Comparison of ENCODE assay signal across 2 cellular contexts in genomic region chr16:57912529-57913260, GRCh38.
TF ChIP-seq lines count a peak whose summit lies in the region.

No MANE protein-coding gene starts in this region.

TF ChIP-seq in IMR-90, 13 proteins besides CTCF, POLR2A, EP300 and RAD21:
- TF ChIP-seq ELK1 (IDR thresholded peaks at IDR 0.05; ENCODE audit: borderline replicate concordance, low read depth, low read length) (no peak), MAFK (IDR thresholded peaks at IDR 0.05; ENCODE audit: low read depth, low read length) (no peak), CEBPB (IDR thresholded peaks at IDR 0.05; ENCODE audit: low read depth, low read length) (no peak), RFX5 (IDR thresholded peaks at IDR 0.05; ENCODE audit: low read depth, low read length) (no peak), RCOR1 (IDR thresholded peaks at IDR 0.05; ENCODE audit: insufficient replicate concordance, low read length) (no peak), FOS (IDR thresholded peaks at IDR 0.05; ENCODE audit: low read depth, low read length) (no peak), CHD1 (IDR thresholded peaks at IDR 0.05; ENCODE audit: low read depth, low read length) (no peak), MAZ (IDR thresholded peaks at IDR 0.05; ENCODE audit: borderline replicate concordance, low read depth, low read length) (no peak), USF2 (IDR thresholded peaks at IDR 0.05; ENCODE audit: low read depth, low read length) (no peak), MXI1 (IDR thresholded peaks at IDR 0.05; ENCODE audit: borderline replicate concordance, low read depth, low read length) (no peak), NFE2L2 (IDR thresholded peaks at IDR 0.05; ENCODE audit: low read depth, low read length) (no peak), BHLHE40 (IDR thresholded peaks at IDR 0.05; ENCODE audit: low read depth, low read length) (no peak)

TF ChIP-seq in H1, 55 proteins besides CTCF, POLR2A, EP300 and RAD21:
- TF ChIP-seq POLR2AphosphoS5 (IDR thresholded peaks at IDR 0.05; ENCODE audit: low read depth, low read length) (no peak), SIX5 (IDR thresholded peaks at IDR 0.05; ENCODE audit: low read depth, low read length) (no peak), PHF8 (conservative IDR thresholded peaks at IDR 0.05; ENCODE audit: low read depth, low read length) (no peak), SIN3A (conservative IDR thresholded peaks at IDR 0.05 in 1 of 2, IDR thresholded peaks at IDR 0.05 in 1 of 2; ENCODE audit: low read depth in 1 of 2, low read length in 2 of 2) (no peak), KDM4A (IDR thresholded peaks at IDR 0.05; ENCODE audit: low read depth, low read length, severe bottlenecking) (no peak), ZNF274 (IDR thresholded peaks at IDR 0.05; ENCODE audit: borderline replicate concordance, extremely low read depth, low read length) (no peak), TBP (IDR thresholded peaks at IDR 0.05; ENCODE audit: low read depth, low read length) (no peak), ASH2L (IDR thresholded peaks at IDR 0.05; ENCODE audit: low read length) (no peak), BCL11A (IDR thresholded peaks at IDR 0.05; ENCODE audit: low read depth in 2 of 2, low read length in 2 of 2) (no peak), JUN (IDR thresholded peaks at IDR 0.05; ENCODE audit: low read depth, low read length) (no peak), TAF1 (IDR thresholded peaks at IDR 0.05; ENCODE audit: low read depth, low read length) (no peak), CHD2 (IDR thresholded peaks at IDR 0.05; ENCODE audit: low read length) (no peak), SP1 (IDR thresholded peaks at IDR 0.05; ENCODE audit: low read depth, low read length) (no peak), BRCA1 (IDR thresholded peaks at IDR 0.05; ENCODE audit: low read depth, low read length) (no peak), KDM1A (IDR thresholded peaks at IDR 0.05; ENCODE audit: borderline replicate concordance, low read length) (no peak), ATF2 (IDR thresholded peaks at IDR 0.05; ENCODE audit: low read length) (no peak), CHD1 (IDR thresholded peaks at IDR 0.05; ENCODE audit: low read depth, low read length) (no peak), ATF3 (IDR thresholded peaks at IDR 0.05; ENCODE audit: insufficient read depth, low read depth, low read length) (no peak), CEBPB (IDR thresholded peaks at IDR 0.05; ENCODE audit: low read depth, low read length) (no peak)
